1 cellular context compared by ENCODE assay signal in genomic region chr7:29146082-29146706, GRCh38.
TF ChIP-seq lines count a peak whose summit lies in the region.

Gene CPVL (minus strand): TSS chr7:29146537. CDS start chr7:29121061, 25,476 bp downstream.

TF ChIP-seq in GM12878, 131 proteins besides CTCF, POLR2A, EP300 and RAD21 (continued from another document):
- TF ChIP-seq, protein P1, sequence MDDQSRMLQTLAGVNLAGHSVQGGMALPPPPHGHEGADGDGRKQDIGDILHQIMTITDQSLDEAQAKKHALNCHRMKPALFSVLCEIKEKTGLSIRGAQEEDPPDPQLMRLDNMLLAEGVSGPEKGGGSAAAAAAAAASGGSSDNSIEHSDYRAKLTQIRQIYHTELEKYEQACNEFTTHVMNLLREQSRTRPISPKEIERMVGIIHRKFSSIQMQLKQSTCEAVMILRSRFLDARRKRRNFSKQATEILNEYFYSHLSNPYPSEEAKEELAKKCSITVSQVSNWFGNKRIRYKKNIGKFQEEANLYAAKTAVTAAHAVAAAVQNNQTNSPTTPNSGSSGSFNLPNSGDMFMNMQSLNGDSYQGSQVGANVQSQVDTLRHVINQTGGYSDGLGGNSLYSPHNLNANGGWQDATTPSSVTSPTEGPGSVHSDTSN (IDR thresholded peaks at IDR 0.05; ENCODE audit: insufficient replicate concordance, low read depth, low read length), result no peak
- TF ChIP-seq FOXM1 (IDR thresholded peaks at IDR 0.05; ENCODE audit: low read depth, low read length), result no peak
- TF ChIP-seq MEF2A (IDR thresholded peaks at IDR 0.05; ENCODE audit: insufficient read depth, low read depth, low read length), result no peak
- TF ChIP-seq POLR2AphosphoS2 (IDR thresholded peaks at IDR 0.05; ENCODE audit: low read depth, low read length), result no peak
